1 cellular context compared by ENCODE assay signal in the genomic region with DNA sequence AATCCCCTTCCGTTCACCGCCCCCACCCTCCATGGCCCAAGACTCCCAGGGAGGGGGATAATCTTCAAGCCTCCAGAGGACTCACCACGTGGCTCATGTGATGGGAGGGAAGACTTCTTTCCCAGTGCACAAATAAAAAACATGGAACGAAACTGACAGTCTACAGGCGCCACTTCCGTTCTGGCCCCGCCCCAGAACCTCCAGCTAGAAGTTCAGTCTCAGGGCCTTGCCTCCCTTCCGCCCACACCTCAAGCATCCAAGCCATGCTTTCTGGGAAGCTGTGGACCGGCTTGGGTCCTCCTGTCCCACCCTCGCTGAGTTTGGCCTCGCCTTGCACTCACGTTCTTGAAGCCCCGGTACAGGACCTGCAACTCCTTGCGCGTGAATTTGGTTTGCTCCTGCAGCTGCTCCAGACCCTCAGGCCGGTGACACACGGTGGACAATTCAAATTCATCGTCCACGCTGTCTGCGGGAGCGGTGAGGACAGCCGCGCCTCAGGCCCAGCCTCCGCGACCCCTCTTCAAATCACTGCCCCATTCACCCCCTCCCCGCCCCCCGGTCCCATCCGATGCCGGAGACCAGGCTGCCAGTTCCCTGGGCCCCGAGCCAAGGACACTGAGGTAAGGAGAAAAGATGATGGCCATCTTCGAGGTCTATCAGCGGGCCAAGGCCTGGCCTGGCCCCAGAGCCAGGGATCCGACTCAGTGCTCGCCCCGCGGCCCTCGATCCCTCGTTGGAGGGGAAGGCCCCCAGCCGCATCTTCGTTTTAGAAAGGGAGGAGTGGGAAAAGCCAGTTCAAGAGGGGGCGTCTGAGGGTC.
TF ChIP-seq lines count a peak whose summit lies in the region.

No MANE protein-coding gene starts in this region.

TF ChIP-seq in GM12878, 131 proteins besides CTCF, POLR2A, EP300 and RAD21:
- TF ChIP-seq ASH2L (IDR thresholded peaks at IDR 0.05; ENCODE audit: borderline replicate concordance, low read depth) (no peak), EGR1 (IDR thresholded peaks at IDR 0.05; ENCODE audit: borderline replicate concordance in 1 of 2, low read depth in 2 of 2, low read length in 2 of 2) (no peak), DPF2 (IDR thresholded peaks at IDR 0.05) (no peak), NBN (IDR thresholded peaks at IDR 0.05) (no peak), BMI1 (IDR thresholded peaks at IDR 0.05; ENCODE audit: borderline replicate concordance) (no peak), SREBF2 (IDR thresholded peaks at IDR 0.05; ENCODE audit: low read length) (no peak), CREM (IDR thresholded peaks at IDR 0.05; ENCODE audit: low read depth) (no peak), BHLHE40 (IDR thresholded peaks at IDR 0.05; ENCODE audit: borderline replicate concordance in 1 of 2, low read depth in 2 of 2, low read length in 1 of 2) (no peak), IKZF2 (IDR thresholded peaks at IDR 0.05) (no peak), SIX5 (IDR thresholded peaks at IDR 0.05; ENCODE audit: low read depth, low read length, severe bottlenecking) (no peak), HCFC1 (IDR thresholded peaks at IDR 0.05; ENCODE audit: low read length) (no peak)
- TF ChIP-seq, protein P1, sequence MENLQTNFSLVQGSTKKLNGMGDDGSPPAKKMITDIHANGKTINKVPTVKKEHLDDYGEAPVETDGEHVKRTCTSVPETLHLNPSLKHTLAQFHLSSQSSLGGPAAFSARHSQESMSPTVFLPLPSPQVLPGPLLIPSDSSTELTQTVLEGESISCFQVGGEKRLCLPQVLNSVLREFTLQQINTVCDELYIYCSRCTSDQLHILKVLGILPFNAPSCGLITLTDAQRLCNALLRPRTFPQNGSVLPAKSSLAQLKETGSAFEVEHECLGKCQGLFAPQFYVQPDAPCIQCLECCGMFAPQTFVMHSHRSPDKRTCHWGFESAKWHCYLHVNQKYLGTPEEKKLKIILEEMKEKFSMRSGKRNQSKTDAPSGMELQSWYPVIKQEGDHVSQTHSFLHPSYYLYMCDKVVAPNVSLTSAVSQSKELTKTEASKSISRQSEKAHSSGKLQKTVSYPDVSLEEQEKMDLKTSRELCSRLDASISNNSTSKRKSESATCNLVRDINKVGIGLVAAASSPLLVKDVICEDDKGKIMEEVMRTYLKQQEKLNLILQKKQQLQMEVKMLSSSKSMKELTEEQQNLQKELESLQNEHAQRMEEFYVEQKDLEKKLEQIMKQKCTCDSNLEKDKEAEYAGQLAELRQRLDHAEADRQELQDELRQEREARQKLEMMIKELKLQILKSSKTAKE (IDR thresholded peaks at IDR 0.05; ENCODE audit: low read depth, poor library complexity, severe bottlenecking): no peak
